Comparison of ENCODE assay signal across 1 cellular context in genomic region chr5:68406344-68406743, GRCh38.
TF ChIP-seq lines count a peak whose summit lies in the region.

No MANE protein-coding gene starts in this region.

TF ChIP-seq in HCT116, 20 proteins besides CTCF, POLR2A, EP300 and RAD21 (continued from another document):
- TF ChIP-seq ZBTB33 (IDR thresholded peaks at IDR 0.05; ENCODE audit: extremely low read depth, insufficient replicate concordance, low read length): no peak
- no peak for TF ChIP-seq POLR2AphosphoS5 (IDR thresholded peaks at IDR 0.05; ENCODE audit: low read depth, low read length)
- no peak for TF ChIP-seq TCF7L2 (IDR thresholded peaks at IDR 0.05; ENCODE audit: borderline replicate concordance, extremely low read depth, insufficient read depth, insufficient read length)
- TF ChIP-seq SRF (IDR thresholded peaks at IDR 0.05; ENCODE audit: low read depth): no peak
- TF ChIP-seq YY1 (IDR thresholded peaks at IDR 0.05; ENCODE audit: extremely low read depth, insufficient replicate concordance, low read depth, low read length): no peak
- no peak for TF ChIP-seq SIN3A (IDR thresholded peaks at IDR 0.05; ENCODE audit: low read depth)
- TF ChIP-seq FOSL1 (IDR thresholded peaks at IDR 0.05; ENCODE audit: low read depth): no peak
- TF ChIP-seq EZH2 (IDR thresholded peaks at IDR 0.05): no peak
- TF ChIP-seq EGR1 (IDR thresholded peaks at IDR 0.05; ENCODE audit: low read depth): no peak
TF ChIP-seq in HCT116: peak in this region for 0.
